In genomic region chr15:43285609-43286037, GRCh38 we compare ENCODE assay signal across 10 cellular contexts. TPM values are rescaled to one million over a fixed set of nuclear protein-coding genes. Genes with fewer than 3 reads are reported as not detected.
A peak's percentile ranks its signal among the peaks of the same experiment; 100 is the strongest.
DNase-seq lines count a peak whose midpoint lies in the region; ATAC-seq, FAIRE-seq and TF ChIP-seq lines count a peak whose summit lies in the region.
"Had no signal": no experiment of that assay in that cellular context is flagged by ENCODE, and none has a peak within 500 bp of the region (broad histone marks: within the 10 kb centered on the region; RNA-seq: fewer than 3 reads in every experiment).

No MANE protein-coding gene starts in this region.

- BruUV-seq in Caco-2 (replicated peaks; lab: Mats Ljungman, UMichigan): no TSS peak

- WGBS in pancreas, 2 donors: 0 to 2% methylated on average over 4 of the region's 4 CpGs

- no peaks in the 10 kb centered on the region for H3K9me3 Mint-ChIP-seq in Caco-2 (ENCODE audit: unreplicated experiment)
- H3K9me3 Mint-ChIP-seq in activated T-cell treated with anti-CD3 and anti-CD28 coated beads, Interleukin-2, amount 50 U/mL, for 4 hours: no peaks in the 10 kb centered on the region

- no peaks in the 10 kb centered on the region for H3K4me1 ChIP-seq in Caco-2
- peaks cover 0 to 3% (median 0%) of the 10 kb centered on the region in 3 donors for H3K4me1 ChIP-seq in pancreas

- H3K27me3 ChIP-seq in Caco-2 (replicated peaks; ENCODE audit: control insufficient read depth, insufficient read depth, low read length): no peaks in the 10 kb centered on the region
- H3K27me3 ChIP-seq in pancreas: no peaks in the 10 kb centered on the region

- no peaks in the 10 kb centered on the region for H3K36me3 ChIP-seq in Caco-2 (ENCODE audit: control insufficient read depth, insufficient read depth, low read length)
- H3K36me3 ChIP-seq in pancreas: no peaks in the 10 kb centered on the region

- H3K36me3 Mint-ChIP-seq in Caco-2 (ENCODE audit: insufficient read depth, unreplicated experiment): no peaks in the 10 kb centered on the region
- H3K36me3 Mint-ChIP-seq in activated T-cell treated with anti-CD3 and anti-CD28 coated beads, Interleukin-2, amount 50 U/mL, for 4 hours (ENCODE audit: insufficient read depth): no peaks in the 10 kb centered on the region

- peaks cover 10% of the 10 kb centered on the region for H3K27me3 Mint-ChIP-seq in Caco-2 (ENCODE audit: insufficient read depth, unreplicated experiment)
- H3K27me3 Mint-ChIP-seq in activated T-cell treated with anti-CD3 and anti-CD28 coated beads, Interleukin-2, amount 50 U/mL, for 4 hours (ENCODE audit: low read depth): peaks cover 7% of the 10 kb centered on the region

- H3K27ac ChIP-seq in pancreas: no peak overlapping the region

- CTCF ChIA-PET in Caco-2 (lab: Charles Lee): interaction anchor here (0.6 to 2.2 kb wide), 13 partner anchors 19 to 226 kb away, joined by 3 to 59 read pairs (median 4); partner anchors contain the start of gene TGM5

- FAIRE-seq in pancreas (lab: Jason Lieb, UNC): no peak

- no peak overlapping the region for H3K27ac Mint-ChIP-seq in Caco-2 (ENCODE audit: unreplicated experiment)

- H3K4me1 Mint-ChIP-seq in Caco-2 (ENCODE audit: low read depth, unreplicated experiment): peaks cover 4% of the 10 kb centered on the region
- H3K4me1 Mint-ChIP-seq in activated T-cell treated with anti-CD3 and anti-CD28 coated beads, Interleukin-2, amount 50 U/mL, for 4 hours (ENCODE audit: low read depth): peaks cover 2% of the 10 kb centered on the region

- intact Hi-C loops in Caco-2 (cut with micrococcal nuclease; ENCODE audit: unreplicated experiment): loop anchor here (1.0 to 5.0 kb wide), 4 partner anchors 60 to 583 kb away; no protein-coding TSS in a partner anchor
- intact Hi-C loops in pancreas (cut with DNase I): no loop called here

- H3K9me3 ChIP-seq in Caco-2 (no peaks in the 10 kb centered on the region), pancreas (no peaks in the 10 kb centered on the region)

- H3K4me3 ChIP-seq in Caco-2 (ENCODE audit: low read depth, low read length): no peak overlapping the region
- no peak overlapping the region for H3K4me3 ChIP-seq in pancreas

- DNase-seq in Caco-2 (peak; percentile 46 to 71), HuH-7.5 (ENCODE audit: low spot score) (peak; percentile 27), OCI-M1 (lab: John Stamatoyannopoulos, UW) (peak; percentile 90), foreskin melanocyte (peak; percentile 61), pancreas (peak in 4 of 6 donors; percentile 32 to 75 (median 58)), NCI-H226 (no peak)
- peak; percentile 35 for DNase-seq in activated T-cell treated with anti-CD3 and anti-CD28 coated beads, Interleukin-2, amount 50 U/mL, for 4 hours

- H3K4me3 Mint-ChIP-seq in Caco-2 (ENCODE audit: unreplicated experiment): no peak overlapping the region
- H3K4me3 Mint-ChIP-seq in activated T-cell treated with anti-CD3 and anti-CD28 coated beads, Interleukin-2, amount 50 U/mL, for 4 hours: no peak overlapping the region

- POLR2A ChIA-PET in Caco-2 (lab: Charles Lee): no interaction called here

- peak; percentile 53 to 56 for ATAC-seq in activated T-cell treated with anti-CD3 and anti-CD28 coated beads, Interleukin-2, amount 50 U/mL, for 4 hours
- ATAC-seq in pancreas (peak; percentile 90 to 96 (median 92)), HG02840 (IDR thresholded peaks at IDR 0.05; ENCODE audit: low FRiP score, unreplicated experiment) (no peak)

- peak; percentile 64 to 79 for TF ChIP-seq CTCF in Caco-2 (IDR thresholded peaks at IDR 0.05; ENCODE audit: insufficient read depth in 1 of 2, low read depth in 1 of 2, low read length in 1 of 2, severe bottlenecking in 1 of 2, unreplicated experiment in 1 of 2)
- TF ChIP-seq CTCF in pancreas (IDR thresholded peaks at IDR 0.05): peak; percentile 43 to 74 (median 54)

RNA-seq across cellular contexts. Expression of gene TGM7, which starts 16.4 kb away (rescaled TPM):
- total RNA-seq in Caco-2 (2022) (not detected in 2 replicates), pancreas (not detected)
- not detected for total RNA-seq in activated T-cell treated with anti-CD3 and anti-CD28 coated beads, Interleukin-2, amount 50 U/mL, for 4 hours
- not detected for polyA plus RNA-seq in pancreas
- total RNA-seq: T-helper 1 cell treated with Interleukin-12 subunit alpha and Interleukin-12 subunit beta and Interleukin-4 antibody, amounts not matched to agents 30 ng/mL and 1 ng/mL, for 36 hours; temporal lobe had no signal

RNA-seq across cellular contexts. Expression of gene TGM5, which starts 18.9 kb away (rescaled TPM):
- total RNA-seq in Caco-2 (2022) (not detected in 2 replicates), pancreas (not detected)
- total RNA-seq in activated T-cell treated with anti-CD3 and anti-CD28 coated beads, Interleukin-2, amount 50 U/mL, for 4 hours: not detected
- polyA plus RNA-seq in pancreas: not detected
- total RNA-seq: temporal lobe had no signal

RNA-seq across cellular contexts. Expression of gene LCMT2, which starts 44.8 kb away (rescaled TPM):
- total RNA-seq in Caco-2 (2022) (7.4 and 7.9 TPM in 2 replicates), pancreas (1 to 10 TPM; 1.9 to 5.0 (median 3.9) TPM)
- 10 to 100 TPM; 10.9 to 14.6 (median 12.5) TPM for total RNA-seq in activated T-cell treated with anti-CD3 and anti-CD28 coated beads, Interleukin-2, amount 50 U/mL, for 4 hours
- 1 to 10 TPM; 1.7 to 4.4 TPM for polyA plus RNA-seq in pancreas
